In genomic region chr10:47276576-47277351, GRCh38 we compare ENCODE assay signal across 1 cellular context.
TF ChIP-seq lines count a peak whose summit lies in the region.

No MANE protein-coding gene starts in this region.

TF ChIP-seq in GM12878, 131 proteins besides CTCF, POLR2A, EP300 and RAD21:
- peak; percentile 30 for TF ChIP-seq USF1 (IDR thresholded peaks at IDR 0.05; ENCODE audit: borderline replicate concordance, extremely low read length, insufficient read depth, low read depth, low read length)
- no peak for TF ChIP-seq NR2F1 (conservative IDR thresholded peaks at IDR 0.05)
- TF ChIP-seq RCOR1 (conservative IDR thresholded peaks at IDR 0.05; ENCODE audit: low read depth, low read length) = no peak
